Comparison of ENCODE assay signal across 9 cellular contexts in the genomic region with DNA sequence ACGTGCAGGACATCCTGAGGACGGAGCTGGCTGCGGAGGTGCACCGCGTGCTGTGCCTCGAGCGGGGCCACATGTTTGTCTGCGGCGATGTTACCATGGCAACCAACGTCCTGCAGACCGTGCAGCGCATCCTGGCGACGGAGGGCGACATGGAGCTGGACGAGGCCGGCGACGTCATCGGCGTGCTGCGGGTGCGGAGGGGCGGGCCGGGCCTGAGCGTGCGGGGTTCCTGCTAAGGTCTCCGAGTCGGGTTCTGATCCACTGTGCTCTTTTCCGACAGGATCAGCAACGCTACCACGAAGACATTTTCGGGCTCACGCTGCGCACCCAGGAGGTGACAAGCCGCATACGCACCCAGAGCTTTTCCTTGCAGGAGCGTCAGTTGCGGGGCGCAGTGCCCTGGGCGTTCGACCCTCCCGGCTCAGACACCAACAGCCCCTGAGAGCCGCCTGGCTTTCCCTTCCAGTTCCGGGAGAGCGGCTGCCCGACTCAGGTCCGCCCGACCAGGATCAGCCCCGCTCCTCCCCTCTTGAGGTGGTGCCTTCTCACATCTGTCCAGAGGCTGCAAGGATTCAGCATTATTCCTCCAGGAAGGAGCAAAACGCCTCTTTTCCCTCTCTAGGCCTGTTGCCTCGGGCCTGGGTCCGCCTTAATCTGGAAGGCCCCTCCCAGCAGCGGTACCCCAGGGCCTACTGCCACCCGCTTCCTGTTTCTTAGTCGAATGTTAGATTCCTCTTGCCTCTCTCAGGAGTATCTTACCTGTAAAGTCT. TPM values are rescaled to one million over a fixed set of nuclear protein-coding genes. Genes with fewer than 3 reads are reported as not detected.
DNase-seq lines count a peak whose midpoint lies in the region; ATAC-seq and TF ChIP-seq lines count a peak whose summit lies in the region.
"Had no signal": no experiment of that assay in that cellular context is flagged by ENCODE, and none has a peak within 500 bp of the region (broad histone marks: within the 10 kb centered on the region; RNA-seq: fewer than 3 reads in every experiment).

No MANE protein-coding gene starts in this region.

- intact Hi-C loops in PC-3 (cut with micrococcal nuclease), result no loop called here

- CTCF ChIA-PET in PC-3 (lab: Charles Lee), result interaction anchor here (0.7 to 1.2 kb wide), 6 partner anchors 11 to 115 kb away, joined by 3 to 11 read pairs (median 6); partner anchors contain the start of gene ATG9B

- POLR2A ChIA-PET in PC-3 (lab: Charles Lee; ENCODE audit: unreplicated experiment), result interaction anchor here (0.6 kb wide), 1 partner anchor 67 kb away, joined by 5 read pairs; the partner anchor contains the start of gene FASTK

- H3K4me3 ChIP-seq in PC-3 (ENCODE audit: low read length) (peak overlapping the region; percentile 62), rectal smooth muscle tissue (ENCODE audit: low read length) (peak overlapping the region; percentile 57)
- H3K4me3 ChIP-seq: A549 had no signal

- H3K9me2 ChIP-seq in PC-3 (replicated peaks; ENCODE audit: low read length), result no peaks in the 10 kb centered on the region

- no peaks in the 10 kb centered on the region for H3K79me2 ChIP-seq in PC-3 (ENCODE audit: low read length)

- H3K4me2 ChIP-seq in PC-3 (ENCODE audit: low read length), result peak overlapping the region; percentile 81
- H3K4me2 ChIP-seq: A549 had no signal

- peaks cover 10% of the 10 kb centered on the region; the same call in 1 of the 2 replicates for H3K4me1 ChIP-seq in PC-3 (ENCODE audit: insufficient read depth, low read length)
- H3K4me1 ChIP-seq in rectal smooth muscle tissue (ENCODE audit: control insufficient read depth, insufficient read depth, low read length), result peaks cover 6% of the 10 kb centered on the region

- TSS peak; percentile 85 for BruUV-seq in PC-3 (replicated peaks; lab: Mats Ljungman, UMichigan)

- no peaks in the 10 kb centered on the region for H3K9me3 ChIP-seq in PC-3 (ENCODE audit: low read length)
- H3K9me3 ChIP-seq: A549 had no signal

- no peaks in the 10 kb centered on the region for H4K20me1 ChIP-seq in PC-3 (ENCODE audit: low read length)

- H3K9ac ChIP-seq in PC-3 (ENCODE audit: low read length), result peak overlapping the region; percentile 36; the same call in 1 of the 2 replicates
- H3K9ac ChIP-seq in rectal smooth muscle tissue (ENCODE audit: low read length), result peak overlapping the region; percentile 34

- TF ChIP-seq CTCF in PC-3 (conservative IDR thresholded peaks at IDR 0.05; ENCODE audit: low read depth, low read length), result 0 out of 2 replicates have a peak, but pooled peaks have one; percentile 21

- peak overlapping the region; percentile 69 for H2AFZ ChIP-seq in PC-3 (ENCODE audit: low read length)

- peak; percentile 17 for DNase-seq in NCI-H748 (lab: John Stamatoyannopoulos, UW; ENCODE audit: unreplicated experiment)
- no peak for DNase-seq in NCI-H748 treated with DMSO at 0.1 percent for 48 hours (lab: John Stamatoyannopoulos, UW)
- DNase-seq in PC-3, result peak; percentile 58
- DNase-seq in activated gamma-delta T cell treated with anti-CD3 and anti-CD28 coated beads, Interleukin-2, amount 50 U/mL, for 16 hours (ENCODE audit: low read depth), result peak; percentile 74
- peak; percentile 58 for DNase-seq in globus pallidus (ENCODE audit: low spot score)
- DNase-seq in ureter (ENCODE audit: low spot score), result peak; percentile 73
- no peak for DNase-seq in putamen (ENCODE audit: low spot score)

- ATAC-seq in PC-3, result peak; percentile 48

- H3F3A ChIP-seq in PC-3 (ENCODE audit: low read length, unreplicated experiment), result no peaks in the 10 kb centered on the region

- no peaks in the 10 kb centered on the region for H3K36me3 ChIP-seq in PC-3 (ENCODE audit: low read depth, low read length)
- no peaks in the 10 kb centered on the region for H3K36me3 ChIP-seq in rectal smooth muscle tissue (ENCODE audit: control insufficient read depth, insufficient read depth, low read length)

- H3K27me3 ChIP-seq in PC-3 (ENCODE audit: low read length) (no peaks in the 10 kb centered on the region), rectal smooth muscle tissue (ENCODE audit: control insufficient read depth, insufficient read depth, low read length) (peaks cover 21% of the 10 kb centered on the region)

- H3K27ac ChIP-seq in PC-3 (ENCODE audit: low read length) (no peak overlapping the region), rectal smooth muscle tissue (ENCODE audit: low read depth, low read length) (no peak overlapping the region)
- H3K27ac ChIP-seq: A549 had no signal

RNA-seq across cellular contexts. Expression of gene ATG9B, which starts 10.4 kb away (rescaled TPM):
- total RNA-seq in PC-3 (2014; rRNA removed) (1.2 and 1.3 TPM in 2 replicates), ureter (0.55 TPM)

RNA-seq across cellular contexts. Expression of gene ABCB8, which starts 14.3 kb away (rescaled TPM):
- total RNA-seq in PC-3 (2014; rRNA removed), result 58.4 and 95.7 TPM in 2 replicates
- total RNA-seq in ureter, result 32.4 TPM

RNA-seq across cellular contexts. Expression of gene NOS3, which starts 23.1 kb away (rescaled TPM):
- 0.66 and 2.5 TPM in 2 replicates for total RNA-seq in PC-3 (2014; rRNA removed)
- 50.7 TPM for total RNA-seq in ureter

RNA-seq across cellular contexts. Expression of gene ASIC3, which starts 34.4 kb away (rescaled TPM):
- total RNA-seq in PC-3 (2014; rRNA removed) (1.7 and 2.6 TPM in 2 replicates), ureter (0.34 TPM)

RNA-seq across cellular contexts. Expression of gene KCNH2, which starts 35.8 kb away (rescaled TPM):
- total RNA-seq in PC-3 (2014; rRNA removed) (0.84 and 1.6 TPM in 2 replicates), ureter (17.7 TPM)

Comparison
In these comparisons a context has a peak if more than half of its experiments do, and no peak if none do; other contexts are left out.
1. DNase-seq: peak in NCI-H748 (single experiment), PC-3 (single experiment), activated gamma-delta T cell treated with anti-CD3 and anti-CD28 coated beads, Interleukin-2, amount 50 U/mL, for 16 hours (single experiment), globus pallidus (single experiment) and ureter (single experiment); none in NCI-H748 treated with DMSO at 0.1 percent for 48 hours (single experiment) and putamen (single experiment).
2. RNA of gene NOS3, which starts 23.1 kb away (total RNA-seq): 50.7 TPM in ureter (single experiment); 0.66 to 2.5 TPM in PC-3; every median in the first group is over 10 times any median in the second.